ENCODE assay signal across 8 cellular contexts in genomic region chrX:154546354-154547244, GRCh38. TPM values are rescaled to one million over a fixed set of nuclear protein-coding genes. Genes with fewer than 3 reads are reported as not detected.
DNase-seq lines count a peak whose midpoint lies in the region; ATAC-seq, FAIRE-seq and TF ChIP-seq lines count a peak whose summit lies in the region.

Gene G6PD (minus strand): TSS chrX:154546846. CDS start chrX:154546155, 691 bp downstream.

- peaks cover 49% of the 10 kb centered on the region for H3K4me1 ChIP-seq in DND-41 (ENCODE audit: insufficient read depth, low read length)
- peaks cover 0 to 6% (median 0%) of the 10 kb centered on the region in 3 donors for H3K4me1 ChIP-seq in pancreas
- H3K4me1 ChIP-seq in transverse colon = peaks cover 0 to 32% (median 7%) of the 10 kb centered on the region in 4 donors

- peak; percentile 64 for ATAC-seq in DND-41 (ENCODE audit: insufficient read depth, low read depth)
- ATAC-seq in GM21515 (IDR thresholded peaks at IDR 0.05; ENCODE audit: unreplicated experiment) = peak; percentile 33
- peak; percentile 78 to 90 (median 85) for ATAC-seq in pancreas

- H3K9me3 ChIP-seq in DND-41 (ENCODE audit: insufficient read depth, low read length, severe bottlenecking) (no peaks in the 10 kb centered on the region), pancreas (no peaks in the 10 kb centered on the region), transverse colon (no peaks in the 10 kb centered on the region)

- peak within 1 kb of the TSS; percentile 99 for H3K4me2 ChIP-seq in DND-41 (ENCODE audit: insufficient read depth, low read length)

- peak within 1 kb of the TSS; percentile 80 for H2AFZ ChIP-seq in DND-41 (ENCODE audit: low read depth, low read length)

- peak within 1 kb of the TSS; percentile 93 for H3K9ac ChIP-seq in DND-41 (ENCODE audit: low read depth, low read length)

- H3K4me3 ChIP-seq in DND-41 (ENCODE audit: low read depth in 1 of 2, low read length in 2 of 2) (peak within 1 kb of the TSS; percentile 94 to 100), pancreas (peak within 1 kb of the TSS; percentile 43 to 64 (median 52)), transverse colon (peak within 1 kb of the TSS; percentile 50 to 73 (median 59))

- TF ChIP-seq POLR2A in transverse colon (IDR thresholded peaks at IDR 0.05) = no peak

- peaks cover 21% of the 10 kb centered on the region; the same call in 1 of the 2 replicates for H4K20me1 ChIP-seq in DND-41 (ENCODE audit: insufficient read depth, low read length)

- DNase-seq in DND-41 (peak; percentile 83), HuH-7 (ENCODE audit: low spot score) (peak; percentile 79), SHP77 (lab: John Stamatoyannopoulos, UW) (peak; percentile 41 to 64), glomerular endothelial cell (ENCODE audit: extremely low read depth, low read depth, low spot score) (no peak), pancreas (peak in 4 of 6 donors; percentile 69 to 88 (median 86)), transverse colon (peak; percentile 83)
- peak; percentile 52 to 84 (median 74) for DNase-seq in activated naive CD4-positive, alpha-beta T cell (lab: John Stamatoyannopoulos, UW)

- H3K27ac ChIP-seq in DND-41 (ENCODE audit: low read length) (peak within 1 kb of the TSS; percentile 91), pancreas (peak within 1 kb of the TSS; percentile 46 to 79 (median 70)), transverse colon (peak within 1 kb of the TSS; percentile 88 to 95 (median 92))

- peaks cover 16% of the 10 kb centered on the region for H3K36me3 ChIP-seq in DND-41 (ENCODE audit: insufficient read depth, low read length)
- no peaks in the 10 kb centered on the region for H3K36me3 ChIP-seq in pancreas
- H3K36me3 ChIP-seq in transverse colon = no peaks in the 10 kb centered on the region

- FAIRE-seq in pancreas (lab: Jason Lieb, UNC) = no peak

- intact Hi-C loops in pancreas (cut with DNase I) = no loop called here
- intact Hi-C loops in transverse colon (cut with DNase I; ENCODE audit: low total_unique reads) = no loop called here

- no peak for TF ChIP-seq CTCF in DND-41 (IDR thresholded peaks at IDR 0.05; ENCODE audit: borderline replicate concordance, extremely low read depth, low read length, poor library complexity, severe bottlenecking)
- no peak for TF ChIP-seq CTCF in pancreas (IDR thresholded peaks at IDR 0.05)
- TF ChIP-seq CTCF in transverse colon (IDR thresholded peaks at IDR 0.05) = peak in 2 of 5 experiments; percentile 8 to 18

- H3K79me2 ChIP-seq in DND-41 (ENCODE audit: insufficient read depth, low read length) = peaks cover 50% of the 10 kb centered on the region

- in situ Hi-C loops in transverse colon (cut with MboI; ENCODE audit: low pct_ligation_motif_present in 1 of 4, low pct_unique_long_range_greater_than_20kb in 1 of 4, low sequenced_read_pairs in 3 of 4) = loop anchor here in 3 of 4 donors (25.0 kb wide), 3 partner anchors 134 to 1584 kb away; partner anchors contain the start of genes DNASE1L1 (in 3 of the 3), TAFAZZIN (in 3 of the 3), HCFC1 (in 1 of the 3) and TMEM187 (in 1 of the 3)

- WGBS in pancreas, 2 donors = 0 to 34% methylated on average over 71 to 92 of the region's 92 CpGs
- 56% methylated on average over 91 of the region's 92 CpGs; no CpG with 5 or more reads in 1 of the 2 donors for whole genome bisulfite sequencing in transverse colon (ENCODE audit: low coverage in 1 of 2), 2 donors

- H3K27me3 ChIP-seq in DND-41 (ENCODE audit: insufficient read depth, low read length, poor library complexity) (no peaks in the 10 kb centered on the region), pancreas (peaks cover 0 to 5% (median 0%) of the 10 kb centered on the region in 4 donors), transverse colon (no peaks in the 10 kb centered on the region)

- TF ChIP-seq EP300 in transverse colon (IDR thresholded peaks at IDR 0.05; ENCODE audit: low read depth) = no peak

RNA-seq across cellular contexts. Expression of gene G6PD, which starts in this region (rescaled TPM):
- total RNA-seq in glomerular endothelial cell (81.1 and 102 TPM in 2 replicates), pancreas (10 to 100 TPM in 3 of 6 donors, 1 to 10 TPM in 3; 6.7 to 17.9 (median 11.0) TPM), transverse colon (10 to 100 TPM in 3 of 4 donors, 1 to 10 TPM in 1; 7.4 to 24.4 (median 19.3) TPM)
- 10 to 100 TPM; 11.4 to 17.0 TPM for polyA plus RNA-seq in pancreas

Comparison
In these comparisons a context has a peak if more than half of its experiments do, and no peak if none do; other contexts are left out.
1. ATAC-seq: peak in every context shown above with its lines; median percentile 85 in pancreas; 64 in DND-41; 33 in GM21515.